22 cellular contexts compared by ENCODE assay signal in the genomic region with DNA sequence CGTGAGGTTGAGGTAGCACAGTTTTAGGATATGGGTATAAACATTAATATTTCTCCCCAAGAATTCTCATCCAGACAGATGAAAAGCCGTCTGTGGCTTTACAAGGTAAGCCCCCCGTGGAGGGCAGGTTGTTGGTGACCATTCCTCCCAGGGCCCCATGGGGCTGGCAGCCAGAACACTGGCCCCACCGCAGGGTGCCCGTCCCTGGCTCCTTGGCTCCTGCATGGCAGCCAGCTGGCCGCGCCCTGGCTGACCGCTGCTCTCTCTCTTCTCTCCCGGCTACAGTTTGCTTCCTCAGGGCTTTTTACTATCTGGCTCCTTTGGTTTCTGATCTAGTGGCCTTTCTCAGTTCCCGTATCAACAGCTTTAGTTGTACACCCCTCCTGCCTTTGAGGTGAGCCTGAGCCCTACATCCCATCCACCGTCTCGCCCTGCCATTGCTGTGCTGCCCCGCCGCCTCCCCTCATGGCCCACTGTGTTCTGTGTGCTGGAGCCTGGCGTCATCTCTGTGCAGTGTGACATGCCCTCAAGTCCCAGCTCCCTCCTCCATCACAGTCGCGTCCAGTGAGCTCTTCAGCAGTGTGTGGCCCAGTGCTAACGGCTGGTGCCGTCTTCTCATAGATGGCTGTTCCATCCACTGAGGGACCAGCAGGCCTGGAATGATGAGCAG. TPM values are rescaled to one million over a fixed set of nuclear protein-coding genes. Genes with fewer than 3 reads are reported as not detected.
DNase-seq lines count a peak whose midpoint lies in the region; ATAC-seq and TF ChIP-seq lines count a peak whose summit lies in the region.
"Had no signal": no experiment of that assay in that cellular context is flagged by ENCODE, and none has a peak within 500 bp of the region (broad histone marks: within the 10 kb centered on the region; RNA-seq: fewer than 3 reads in every experiment).

No MANE protein-coding gene starts in this region.

- no peaks in the 10 kb centered on the region for H3K27me3 ChIP-seq in H7 (ENCODE audit: control insufficient read depth, insufficient read depth, low read length)
- H3K27me3 ChIP-seq in skeletal muscle tissue (ENCODE audit: control insufficient read depth in 3 of 3, insufficient read depth in 3 of 3, low read length in 3 of 3) = no peaks in the 10 kb centered on the region
- no peaks in the 10 kb centered on the region for H3K27me3 ChIP-seq in stomach
- H3K27me3 ChIP-seq: BLaER1 treated with 17β-estradiol and CSF1 and Interleukin-3, amounts not matched to agents 10 nM and 100 nM; body of pancreas; left lung had no signal

- peaks cover 39 to 44% (median 43%) of the 10 kb centered on the region in 3 donors for H3K4me1 ChIP-seq in skeletal muscle tissue (ENCODE audit: control insufficient read depth in 3 of 3, insufficient read depth in 3 of 3, low read length in 3 of 3)
- peaks cover 8 to 33% (median 19%) of the 10 kb centered on the region in 4 donors for H3K4me1 ChIP-seq in stomach

- no peak for ATAC-seq in HG02571 (IDR thresholded peaks at IDR 0.05; ENCODE audit: unreplicated experiment)
- ATAC-seq: body of pancreas, left lung had no signal

- peak overlapping the region; percentile 3 for H3K27ac ChIP-seq in skeletal muscle tissue (ENCODE audit: low read depth, low read length)
- no peak overlapping the region for H3K27ac ChIP-seq in stomach
- H3K27ac ChIP-seq: BLaER1 treated with 17β-estradiol and CSF1 and Interleukin-3, amounts not matched to agents 10 nM and 100 nM; body of pancreas; left lung had no signal

- H3K4me3 Mint-ChIP-seq in activated naive CD4-positive, alpha-beta T cell treated with anti-CD3 and anti-CD28 coated beads, Interleukin-2, amount 50 U/mL, for 24 hours = no peak overlapping the region
- no peak overlapping the region for H3K4me3 Mint-ChIP-seq in dendritic cell treated with granulocyte-macrophage colony-stimulating factor and Interleukin-4, amounts not matched to agents 40 ng/mL and 50 ng/mL, for 4 days
- H3K4me3 Mint-ChIP-seq: activated naive CD8-positive, alpha-beta T cell treated with anti-CD3 and anti-CD28 coated beads, Interleukin-2, amount 10 ng/mL, durations not matched to agents 7 days and 5 days; mesothelial cell of epicardium had no signal

- no peak for TF ChIP-seq EP300 in stomach (IDR thresholded peaks at IDR 0.05)

- H3K4me3 ChIP-seq in H7 (ENCODE audit: insufficient read depth, low read depth, low read length) = no peak overlapping the region
- peak overlapping the region in 2 of 3 donors; percentile 12 to 22 for H3K4me3 ChIP-seq in skeletal muscle tissue (ENCODE audit: low read length in 3 of 3)
- no peak overlapping the region for H3K4me3 ChIP-seq in stomach
- H3K4me3 ChIP-seq: BLaER1 treated with 17β-estradiol and CSF1 and Interleukin-3, amounts not matched to agents 10 nM and 100 nM; body of pancreas; left lung had no signal

- H3K27me3 Mint-ChIP-seq in activated naive CD4-positive, alpha-beta T cell treated with anti-CD3 and anti-CD28 coated beads, Interleukin-2, amount 50 U/mL, for 24 hours = no peaks in the 10 kb centered on the region
- H3K27me3 Mint-ChIP-seq in dendritic cell treated with granulocyte-macrophage colony-stimulating factor and Interleukin-4, amounts not matched to agents 40 ng/mL and 50 ng/mL, for 4 days = peaks cover 5% of the 10 kb centered on the region
- H3K27me3 Mint-ChIP-seq: activated naive CD8-positive, alpha-beta T cell treated with anti-CD3 and anti-CD28 coated beads, Interleukin-2, amount 10 ng/mL, durations not matched to agents 7 days and 5 days had no signal

- H3K9ac ChIP-seq in skeletal muscle tissue (ENCODE audit: low read depth in 1 of 3, low read length in 3 of 3) = peak overlapping the region in 2 of 3 donors; percentile 33 to 57
- H3K9ac ChIP-seq: BLaER1 treated with 17β-estradiol and CSF1 and Interleukin-3, amounts not matched to agents 10 nM and 100 nM had no signal

- no peaks in the 10 kb centered on the region for H3K9me3 Mint-ChIP-seq in activated naive CD4-positive, alpha-beta T cell treated with anti-CD3 and anti-CD28 coated beads, Interleukin-2, amount 50 U/mL, for 24 hours
- no peaks in the 10 kb centered on the region for H3K9me3 Mint-ChIP-seq in dendritic cell treated with granulocyte-macrophage colony-stimulating factor and Interleukin-4, amounts not matched to agents 40 ng/mL and 50 ng/mL, for 4 days
- H3K9me3 Mint-ChIP-seq: activated naive CD8-positive, alpha-beta T cell treated with anti-CD3 and anti-CD28 coated beads, Interleukin-2, amount 10 ng/mL, durations not matched to agents 7 days and 5 days; mesothelial cell of epicardium had no signal

- peak overlapping the region; percentile 92 for H3K27ac Mint-ChIP-seq in activated naive CD4-positive, alpha-beta T cell treated with anti-CD3 and anti-CD28 coated beads, Interleukin-2, amount 50 U/mL, for 24 hours
- peak overlapping the region; percentile 51 for H3K27ac Mint-ChIP-seq in dendritic cell treated with granulocyte-macrophage colony-stimulating factor and Interleukin-4, amounts not matched to agents 40 ng/mL and 50 ng/mL, for 4 days
- H3K27ac Mint-ChIP-seq: activated naive CD8-positive, alpha-beta T cell treated with anti-CD3 and anti-CD28 coated beads, Interleukin-2, amount 10 ng/mL, durations not matched to agents 7 days and 5 days; mesothelial cell of epicardium had no signal

- WGBS in stomach, 5 donors = 83 to 91% (median 88%) methylated on average over 15 to 19 of the region's 19 CpGs

- H3K9me3 ChIP-seq in skeletal muscle tissue (ENCODE audit: control insufficient read depth in 3 of 3, low read length in 3 of 3) = no peaks in the 10 kb centered on the region
- H3K9me3 ChIP-seq in stomach = no peaks in the 10 kb centered on the region
- H3K9me3 ChIP-seq: BLaER1 treated with 17β-estradiol and CSF1 and Interleukin-3, amounts not matched to agents 10 nM and 100 nM; body of pancreas; left lung had no signal

- H3K36me3 ChIP-seq in H7 (replicated peaks; ENCODE audit: control insufficient read depth, insufficient read depth, low read length) (peaks cover 3% of the 10 kb centered on the region), skeletal muscle tissue (ENCODE audit: control insufficient read depth in 3 of 3, insufficient read depth in 3 of 3, low read length in 3 of 3) (peaks cover 0 to 10% (median 2%) of the 10 kb centered on the region in 3 donors), stomach (peaks cover 16 to 60% (median 45%) of the 10 kb centered on the region in 4 donors)

- intact Hi-C loops in dendritic cell treated with granulocyte-macrophage colony-stimulating factor and Interleukin-4, amounts not matched to agents 40 ng/mL and 50 ng/mL, for 4 days (cut with micrococcal nuclease) = no loop called here
- intact Hi-C loops in stomach (cut with DNase I; ENCODE audit: low total_unique reads) = no loop called here

- H3K36me3 Mint-ChIP-seq in activated naive CD4-positive, alpha-beta T cell treated with anti-CD3 and anti-CD28 coated beads, Interleukin-2, amount 50 U/mL, for 24 hours = peaks cover 2% of the 10 kb centered on the region
- H3K36me3 Mint-ChIP-seq in dendritic cell treated with granulocyte-macrophage colony-stimulating factor and Interleukin-4, amounts not matched to agents 40 ng/mL and 50 ng/mL, for 4 days (ENCODE audit: low read depth) = peaks cover 52% of the 10 kb centered on the region
- H3K36me3 Mint-ChIP-seq: mesothelial cell of epicardium had no signal

- no peak for TF ChIP-seq POLR2A in stomach (IDR thresholded peaks at IDR 0.05)

- TF ChIP-seq CTCF in stomach (IDR thresholded peaks at IDR 0.05) = no peak

- DNase-seq in activated naive CD4-positive, alpha-beta T cell treated with anti-CD3 and anti-CD28 coated beads, Interleukin-2, amount 50 U/mL, for 16 hours = no peak
- DNase-seq in H7 (peak; percentile 38), SIG-M5 (lab: John Stamatoyannopoulos, UW) (no peak), stomach (no peak)
- DNase-seq: ACHN; activated CD4-positive, alpha-beta T cell treated with anti-CD3 and anti-CD28 coated beads, Interleukin-2, amount 50 U/mL, for 1 hour; activated naive CD8-positive, alpha-beta T cell treated with anti-CD3 and anti-CD28 coated beads, Interleukin-2, amount 10 ng/mL, durations not matched to agents 7 days and 5 days; DMS153; GDM1; head of caudate nucleus; Karpas-422; NCI-H187; SHP77 treated with DMSO at 0.1 percent for 48 hours; T-helper 1 cell had no signal

- H3K4me1 Mint-ChIP-seq in activated naive CD4-positive, alpha-beta T cell treated with anti-CD3 and anti-CD28 coated beads, Interleukin-2, amount 50 U/mL, for 24 hours = peaks cover 18% of the 10 kb centered on the region
- peaks cover 38% of the 10 kb centered on the region for H3K4me1 Mint-ChIP-seq in dendritic cell treated with granulocyte-macrophage colony-stimulating factor and Interleukin-4, amounts not matched to agents 40 ng/mL and 50 ng/mL, for 4 days (ENCODE audit: low read depth)

RNA-seq across cellular contexts. Expression of a gene that starts 25.8 kb away (rescaled TPM):
- 38.4 and 42.8 TPM in 2 replicates for total RNA-seq in H7 (2014; rRNA removed; shearing (Covaris generic))
- total RNA-seq in skeletal muscle tissue (15.1 TPM), stomach (10 to 100 TPM in 2 of 5 donors, 1 to 10 TPM in 3; 8.1 to 20.0 (median 9.9) TPM)
- 10 to 100 TPM; 14.0 to 35.4 (median 23.9) TPM for polyA plus RNA-seq in stomach

Comparison
In these comparisons a context has a peak if more than half of its experiments do, and no peak if none do; other contexts are left out.
1. H3K4me3 ChIP-seq: peak in skeletal muscle tissue (2 of 3); none in H7 (single experiment) and stomach (0 of 4).